In the genomic region with DNA sequence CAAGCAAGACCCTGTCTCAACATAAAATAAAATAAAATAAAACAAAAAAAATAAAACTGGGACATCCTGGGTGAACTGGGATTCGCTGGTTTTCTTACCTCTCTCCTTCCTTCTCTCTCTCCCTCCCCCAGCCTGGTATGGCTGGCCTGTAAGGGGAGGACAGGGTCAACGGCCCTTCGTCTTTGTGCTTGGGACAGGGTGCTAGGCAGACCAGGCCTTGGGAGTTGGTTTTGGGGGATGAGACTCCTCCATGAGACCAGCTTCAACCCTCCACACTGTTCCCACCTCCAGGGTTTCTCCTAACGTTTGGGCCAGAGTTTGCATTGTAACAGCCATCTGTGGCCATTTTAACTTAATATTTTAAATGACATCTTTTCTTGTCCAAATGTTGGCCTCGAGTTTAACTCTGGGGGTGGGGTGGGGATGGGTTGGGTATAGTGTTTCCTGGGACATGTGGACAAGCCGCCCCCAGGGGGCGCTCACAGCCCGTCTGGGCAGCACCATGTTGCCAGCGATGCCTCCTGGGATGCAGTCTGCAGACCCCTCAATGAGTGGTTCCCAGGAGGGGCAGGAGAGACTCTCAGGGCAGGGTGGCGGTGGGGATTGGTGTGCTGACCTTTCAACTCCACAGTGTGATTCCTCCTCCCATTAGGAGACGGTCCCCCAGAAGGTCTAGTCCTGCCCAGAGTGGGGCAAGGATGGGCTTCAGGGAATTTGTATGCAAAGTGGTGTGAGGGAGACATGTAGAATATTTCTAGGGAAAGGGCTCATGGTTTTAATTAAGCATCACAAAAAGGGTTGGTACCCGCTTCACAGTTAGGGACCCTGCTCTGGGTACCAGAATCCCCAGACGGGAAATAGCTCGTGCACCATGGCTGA, we compare ENCODE assay signal across 8 cellular contexts. TPM values are rescaled to one million over a fixed set of nuclear protein-coding genes. Genes with fewer than 3 reads are reported as not detected.
DNase-seq lines count a peak whose midpoint lies in the region; ATAC-seq lines count a peak whose summit lies in the region.

No MANE protein-coding gene starts in this region.

- ATAC-seq in Right ventricle myocardium inferior, result peak; percentile 71
- peak; percentile 81 for ATAC-seq in sciatic nerve
- no peak for ATAC-seq in HG02588 (IDR thresholded peaks at IDR 0.05; ENCODE audit: unreplicated experiment)

- in situ Hi-C loops in SK-MEL-5 (cut with HindIII; ENCODE audit: low pct_unique_long_range_greater_than_20kb, low sequenced_read_pairs), result no loop called here

- intact Hi-C loops in Right ventricle myocardium inferior (cut with DNase I) (loop anchor here (1.0 kb wide), 1 partner anchor 248 kb away; no protein-coding TSS in a partner anchor), sciatic nerve (cut with DNase I) (loop anchor here (5.0 kb wide), 2 partner anchors 169 to 249 kb away; no protein-coding TSS in a partner anchor)

- DNase-seq in CMK (ENCODE audit: low read depth) (peak; percentile 43), HT1080 (ENCODE audit: low read depth) (peak; percentile 43), SK-MEL-5 (ENCODE audit: low read depth, low spot score) (peak; percentile 72), Right ventricle myocardium inferior (ENCODE audit: missing footprints) (peak; percentile 89), sciatic nerve (ENCODE audit: low spot score) (peak; percentile 76), mesenteric fat pad (ENCODE audit: low spot score) (no peak)
- DNase-seq in activated gamma-delta T cell treated with anti-CD3 and anti-CD28 coated beads, Interleukin-2, amount 50 U/mL, for 16 hours (ENCODE audit: low read depth), result peak; percentile 20

RNA-seq across cellular contexts. Expression of a gene that starts 37.7 kb away (rescaled TPM):
- total RNA-seq in HT1080 (2014; rRNA removed; shearing (Covaris generic)), result 14.5 and 14.6 TPM in 2 replicates
- 6.9 and 7.8 TPM in 2 replicates for polyA plus RNA-seq in HT1080 (2015; cell fraction: cytosol; rRNA removed)
- 6.9 and 8.7 TPM in 2 replicates for polyA plus RNA-seq in HT1080 (2015; cell fraction: nucleus; rRNA removed)
- 0.21 and 0.40 TPM in 2 replicates for total RNA-seq in SK-MEL-5 (2014; rRNA removed; shearing (Covaris generic))
- 0.06 TPM in 1 of 2 replicates, not detected in the other for polyA plus RNA-seq in SK-MEL-5 (2015; cell fraction: cytosol; rRNA removed)
- polyA plus RNA-seq in SK-MEL-5 (2015; cell fraction: nucleus; rRNA removed), result not detected in 2 replicates
- total RNA-seq in Right ventricle myocardium inferior (not detected), sciatic nerve (19.6 TPM), mesenteric fat pad (not detected)

Comparison
In these comparisons a context has a peak if more than half of its experiments do, and no peak if none do; other contexts are left out.
1. RNA of a gene that starts 37.7 kb away (total RNA-seq): 19.6 TPM in sciatic nerve (single experiment) and 14.5 to 14.6 TPM in HT1080; 0.21 to 0.40 TPM in SK-MEL-5, not detected in Right ventricle myocardium inferior (single experiment) and not detected in mesenteric fat pad (single experiment); every median in the first group is over 10 times any median in the second.